Comparison of ENCODE assay signal across 7 cellular contexts in genomic region chr18:24544949-24545348, GRCh38.
"Had no signal": no experiment of that assay in that cellular context is flagged by ENCODE, and none has a peak within 500 bp of the region (broad histone marks: within the 10 kb centered on the region; RNA-seq: fewer than 3 reads in every experiment).

No MANE protein-coding gene starts in this region.

- DNase-seq: GM23248, H9, HCEC 1CT, KG1 had no signal

- ATAC-seq: HepG2, K562 had no signal

- H3K9ac ChIP-seq: GM23248 had no signal

- H3K4me3 ChIP-seq: GM23248, K562 had no signal

- H2AFZ ChIP-seq: GM23248 had no signal

- H3K27ac ChIP-seq: GM23248, HL-60 had no signal
